ENCODE assay signal across 8 cellular contexts in genomic region chr12:219891-220352, GRCh38. TPM values are rescaled to one million over a fixed set of nuclear protein-coding genes. Genes with fewer than 3 reads are reported as not detected.
A peak's percentile ranks its signal among the peaks of the same experiment; 100 is the strongest.
DNase-seq lines count a peak whose midpoint lies in the region; ATAC-seq and TF ChIP-seq lines count a peak whose summit lies in the region.

No MANE protein-coding gene starts in this region.

- intact Hi-C loops in activated CD8-positive, alpha-beta T cell treated with anti-CD3 and anti-CD28 coated beads for 36 hours (cut with micrococcal nuclease), result no loop called here
- intact Hi-C loops in esophagus squamous epithelium (cut with DNase I) (no loop called here), transverse colon (cut with DNase I; ENCODE audit: low total_unique reads) (no loop called here)

- TF ChIP-seq POLR2A in esophagus squamous epithelium (IDR thresholded peaks at IDR 0.05) (no peak), transverse colon (IDR thresholded peaks at IDR 0.05) (no peak)

- 34 to 43% methylated on average over 3 of the region's 17 CpGs for WGBS in esophagus squamous epithelium, 2 donors
- 28% methylated on average over 9 of the region's 17 CpGs; no CpG with 5 or more reads in 1 of the 2 donors for WGBS in transverse colon (ENCODE audit: low coverage in 1 of 2), 2 donors

- H3K27ac ChIP-seq in esophagus squamous epithelium (no peak overlapping the region), transverse colon (no peak overlapping the region)

- DNase-seq in GDM1 (lab: John Stamatoyannopoulos, UW), result peak; percentile 74
- DNase-seq in NCI-H524 treated with DMSO at 0.1 percent for 48 hours (lab: John Stamatoyannopoulos, UW), result peak; percentile 52
- DNase-seq in activated CD8-positive, alpha-beta T cell treated with anti-CD3 and anti-CD28 coated beads for 36 hours, result peak; percentile 92
- DNase-seq in esophagus squamous epithelium (lab: John Stamatoyannopoulos, UW), result no peak
- peak in 8 of 10 donors; percentile 11 to 57 (median 34) for DNase-seq in naive thymus-derived CD8-positive, alpha-beta T cell
- DNase-seq in transverse colon, result peak; percentile 74
- DNase-seq in cerebellum (ENCODE audit: low spot score), result no peak

- H3K27me3 Mint-ChIP-seq in activated CD8-positive, alpha-beta T cell treated with anti-CD3 and anti-CD28 coated beads for 36 hours, result no peaks in the 10 kb centered on the region
- peaks cover 0 to 8% (median 3%) of the 10 kb centered on the region in 5 donors for H3K27me3 Mint-ChIP-seq in naive thymus-derived CD8-positive, alpha-beta T cell

- POLR2A ChIA-PET in activated CD8-positive, alpha-beta T cell treated with anti-CD3 and anti-CD28 coated beads for 36 hours (lab: Charles Lee), result interaction anchor here (0.8 kb wide), 1 partner anchor 66 kb away, joined by 3 read pairs; no protein-coding TSS in a partner anchor
- POLR2A ChIA-PET in naive thymus-derived CD8-positive, alpha-beta T cell (lab: Charles Lee), result no interaction called here

- no peaks in the 10 kb centered on the region for H3K36me3 Mint-ChIP-seq in activated CD8-positive, alpha-beta T cell treated with anti-CD3 and anti-CD28 coated beads for 36 hours (ENCODE audit: low read depth)
- no peaks in the 10 kb centered on the region for H3K36me3 Mint-ChIP-seq in naive thymus-derived CD8-positive, alpha-beta T cell

- in situ Hi-C loops in transverse colon (cut with MboI; ENCODE audit: low pct_ligation_motif_present in 1 of 4, low pct_unique_long_range_greater_than_20kb in 1 of 4, low sequenced_read_pairs in 3 of 4), result no loop called here

- peak; percentile 68 for ATAC-seq in HG02798 (IDR thresholded peaks at IDR 0.05; ENCODE audit: poor library complexity, unreplicated experiment)
- peak; percentile 100 for ATAC-seq in activated CD8-positive, alpha-beta T cell treated with anti-CD3 and anti-CD28 coated beads for 36 hours
- peak; percentile 75 to 96 for ATAC-seq in naive thymus-derived CD8-positive, alpha-beta T cell

- CTCF ChIA-PET in activated CD8-positive, alpha-beta T cell treated with anti-CD3 and anti-CD28 coated beads for 36 hours (lab: Charles Lee), result interaction anchor here (0.7 to 3.1 kb wide), 22 partner anchors 9 to 328 kb away, joined by 3 to 18 read pairs (median 4); no protein-coding TSS in a partner anchor

- TF ChIP-seq CTCF in activated CD8-positive, alpha-beta T cell treated with anti-CD3 and anti-CD28 coated beads for 36 hours (IDR thresholded peaks at IDR 0.05), result peak; percentile 90
- TF ChIP-seq CTCF in esophagus squamous epithelium (IDR thresholded peaks at IDR 0.05) (peak in 5 of 6 experiments; percentile 37 to 74 (median 46)), transverse colon (IDR thresholded peaks at IDR 0.05) (peak; percentile 54 to 84 (median 69))

- no peak overlapping the region for H3K4me3 Mint-ChIP-seq in activated CD8-positive, alpha-beta T cell treated with anti-CD3 and anti-CD28 coated beads for 36 hours
- no peak overlapping the region for H3K4me3 Mint-ChIP-seq in naive thymus-derived CD8-positive, alpha-beta T cell

- H3K27me3 ChIP-seq in esophagus squamous epithelium (peaks cover 0 to 55% (median 0%) of the 10 kb centered on the region in 4 donors), transverse colon (no peaks in the 10 kb centered on the region)

- no peaks in the 10 kb centered on the region for H3K4me1 Mint-ChIP-seq in activated CD8-positive, alpha-beta T cell treated with anti-CD3 and anti-CD28 coated beads for 36 hours (ENCODE audit: low read depth)
- peaks cover 0 to 9% (median 4%) of the 10 kb centered on the region in 4 donors for H3K4me1 Mint-ChIP-seq in naive thymus-derived CD8-positive, alpha-beta T cell

- H3K27ac Mint-ChIP-seq in activated CD8-positive, alpha-beta T cell treated with anti-CD3 and anti-CD28 coated beads for 36 hours, result no peak overlapping the region
- H3K27ac Mint-ChIP-seq in naive thymus-derived CD8-positive, alpha-beta T cell, result no peak overlapping the region

- H3K9me3 ChIP-seq in esophagus squamous epithelium, result no peaks in the 10 kb centered on the region
- H3K9me3 ChIP-seq in transverse colon, result no peaks in the 10 kb centered on the region

- H3K9me3 Mint-ChIP-seq in activated CD8-positive, alpha-beta T cell treated with anti-CD3 and anti-CD28 coated beads for 36 hours, result no peaks in the 10 kb centered on the region
- no peaks in the 10 kb centered on the region for H3K9me3 Mint-ChIP-seq in naive thymus-derived CD8-positive, alpha-beta T cell

- H3K4me3 ChIP-seq in esophagus squamous epithelium, result no peak overlapping the region
- H3K4me3 ChIP-seq in transverse colon, result no peak overlapping the region

- no peaks in the 10 kb centered on the region for H3K36me3 ChIP-seq in esophagus squamous epithelium
- no peaks in the 10 kb centered on the region for H3K36me3 ChIP-seq in transverse colon

- H3K4me1 ChIP-seq in esophagus squamous epithelium (no peaks in the 10 kb centered on the region), transverse colon (no peaks in the 10 kb centered on the region)

- no peak for TF ChIP-seq EP300 in transverse colon (IDR thresholded peaks at IDR 0.05; ENCODE audit: low read depth)

RNA-seq across cellular contexts. Expression of gene SLC6A12, which starts 6.0 kb away (rescaled TPM):
- not detected for total RNA-seq in activated CD8-positive, alpha-beta T cell treated with anti-CD3 and anti-CD28 coated beads for 36 hours
- total RNA-seq in esophagus squamous epithelium (under 1 TPM in 1 of 4 donors, not detected in 3; 0.57 TPM), transverse colon (10 to 100 TPM in 1 of 4 donors, 1 to 10 TPM in 3; 1.2 to 13.5 (median 3.0) TPM), cerebellum (11.1 TPM)
- total RNA-seq in naive thymus-derived CD8-positive, alpha-beta T cell, result under 1 TPM in 1 of 2 experiments, not detected in 1; 0.78 TPM
- polyA plus RNA-seq in naive thymus-derived CD8-positive, alpha-beta T cell, result not detected

RNA-seq across cellular contexts. Expression of gene SLC6A13, which starts 42.7 kb away (rescaled TPM):
- total RNA-seq in activated CD8-positive, alpha-beta T cell treated with anti-CD3 and anti-CD28 coated beads for 36 hours, result not detected
- total RNA-seq in esophagus squamous epithelium, result not detected
- total RNA-seq in naive thymus-derived CD8-positive, alpha-beta T cell, result 1 to 10 TPM; 1.1 to 3.1 TPM
- polyA plus RNA-seq in naive thymus-derived CD8-positive, alpha-beta T cell, result under 1 TPM in 1 of 3 donors, not detected in 2; 0.51 TPM
- total RNA-seq in transverse colon, result not detected
- total RNA-seq in cerebellum, result 45.9 TPM

Comparison
In these comparisons a context has a peak if more than half of its experiments do, and no peak if none do; other contexts are left out.
1. DNase-seq: peak in GDM1 (single experiment), NCI-H524 treated with DMSO at 0.1 percent for 48 hours (single experiment), activated CD8-positive, alpha-beta T cell treated with anti-CD3 and anti-CD28 coated beads for 36 hours (single experiment), naive thymus-derived CD8-positive, alpha-beta T cell (8 of 10) and transverse colon (single experiment); none in esophagus squamous epithelium (single experiment) and cerebellum (single experiment).
2. RNA of gene SLC6A13, which starts 42.7 kb away (total RNA-seq): 45.9 TPM in cerebellum (single experiment); 1.1 to 3.1 TPM in naive thymus-derived CD8-positive, alpha-beta T cell, not detected in activated CD8-positive, alpha-beta T cell treated with anti-CD3 and anti-CD28 coated beads for 36 hours, not detected in esophagus squamous epithelium and not detected in transverse colon; every median in the first group is over 10 times any median in the second.
3. Peak in every context shown above with its lines, with median percentiles within 50 percentile points of each other: ATAC-seq and CTCF ChIP-seq.